Comparison of ENCODE assay signal across 26 cellular contexts in the genomic region with DNA sequence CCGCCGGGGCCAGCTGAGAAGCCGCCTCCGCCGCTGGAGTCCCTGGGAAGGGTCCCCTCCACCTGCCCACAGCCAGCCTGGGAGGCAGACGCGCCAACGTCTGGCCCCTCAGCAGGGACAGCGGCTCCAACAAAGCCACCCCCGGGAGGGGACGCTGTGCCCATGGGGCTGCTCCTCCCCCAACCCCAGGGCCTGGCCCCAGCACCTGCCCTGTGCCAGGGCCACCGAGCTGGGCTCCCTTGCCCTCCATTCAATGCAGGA. TPM values are rescaled to one million over a fixed set of nuclear protein-coding genes. Genes with fewer than 3 reads are reported as not detected.
"Had no signal": no experiment of that assay in that cellular context is flagged by ENCODE, and none has a peak within 500 bp of the region (broad histone marks: within the 10 kb centered on the region; RNA-seq: fewer than 3 reads in every experiment).

No MANE protein-coding gene starts in this region.

- ATAC-seq: activated CD8-positive, alpha-beta T cell treated with anti-CD3 and anti-CD28 coated beads for 36 hours; Panc1; Right ventricle myocardium inferior; T-cell had no signal

- H3K27ac ChIP-seq: brain microvascular endothelial cell, SK-N-MC, VCaP had no signal

- DNase-seq: activated CD4-positive, alpha-beta T cell treated with anti-CD3 and anti-CD28 coated beads for 4 hours; activated CD8-positive, alpha-beta memory T cell treated with anti-CD3 and anti-CD28 coated beads, Interleukin-2, amount 50 U/mL, for 4 hours; activated CD8-positive, alpha-beta T cell treated with anti-CD3 and anti-CD28 coated beads for 36 hours; activated effector memory CD4-positive, alpha-beta T cell treated with Interleukin-2 at 50 U/mL for 16 hours; activated naive CD4-positive, alpha-beta T cell; amygdala; brain microvascular endothelial cell; cerebellar nuclear complex; Karpas-422; NCI-H1048; NCI-H1417; NCI-H1930; NCI-H2171; NCI-H2227 treated with DMSO at 0.1 percent for 48 hours; NCI-H446 treated with DMSO at 0.1 percent for 48 hours; NCI-H524 treated with DMSO at 0.1 percent for 48 hours; NCI-H82; OCI-M1; RPMI8226; T-cell; T-helper 2 cell had no signal

- H3K36me3 ChIP-seq: brain microvascular endothelial cell had no signal

- H3K4me3 ChIP-seq: SK-N-MC had no signal

RNA-seq across cellular contexts. Expression of a gene that starts 6.1 kb away (rescaled TPM):
- total RNA-seq: activated CD8-positive, alpha-beta T cell treated with anti-CD3 and anti-CD28 coated beads for 36 hours; cardiac septum; Right ventricle myocardium inferior; T-cell had no signal
